ENCODE assay signal across 8 cellular contexts in genomic region chr5:142748568-142749249, GRCh38. TPM values are rescaled to one million over a fixed set of nuclear protein-coding genes. Genes with fewer than 3 reads are reported as not detected.
DNase-seq lines count a peak whose midpoint lies in the region; ATAC-seq and TF ChIP-seq lines count a peak whose summit lies in the region.

No MANE protein-coding gene starts in this region.

- no peaks in the 10 kb centered on the region for H3K4me1 ChIP-seq in DND-41 (ENCODE audit: insufficient read depth, low read length)
- H3K4me1 ChIP-seq in KMS-11 (ENCODE audit: low read depth, poor library complexity, severe bottlenecking), result no peaks in the 10 kb centered on the region
- H3K4me1 ChIP-seq in osteoblast (ENCODE audit: insufficient read depth, low read length), result peaks cover 16% of the 10 kb centered on the region

- no peaks in the 10 kb centered on the region for H4K20me1 ChIP-seq in DND-41 (ENCODE audit: insufficient read depth, low read length)
- no peaks in the 10 kb centered on the region for H4K20me1 ChIP-seq in KMS-11 (ENCODE audit: insufficient read depth)
- H4K20me1 ChIP-seq in osteoblast (ENCODE audit: insufficient read depth, low read length), result no peaks in the 10 kb centered on the region

- no peak overlapping the region for H3K27ac Mint-ChIP-seq in activated CD4-positive, alpha-beta T cell treated with anti-CD3 and anti-CD28 coated beads for 36 hours

- POLR2A ChIA-PET in activated CD4-positive, alpha-beta T cell treated with anti-CD3 and anti-CD28 coated beads for 36 hours (lab: Charles Lee), result interaction anchor here (0.6 to 1.1 kb wide), 2 partner anchors 20 to 1140 kb away, joined by 4 to 5 read pairs; no protein-coding TSS in a partner anchor

- no peaks in the 10 kb centered on the region for H3K79me2 ChIP-seq in DND-41 (ENCODE audit: insufficient read depth, low read length)
- no peaks in the 10 kb centered on the region for H3K79me2 ChIP-seq in KMS-11 (ENCODE audit: insufficient read depth, low read depth)
- no peaks in the 10 kb centered on the region for H3K79me2 ChIP-seq in osteoblast (ENCODE audit: insufficient read depth, low read length)

- peak; percentile 64 for TF ChIP-seq CTCF in DND-41 (IDR thresholded peaks at IDR 0.05; ENCODE audit: borderline replicate concordance, extremely low read depth, low read length, poor library complexity, severe bottlenecking)
- peak; percentile 42; the same call in 1 of the 2 replicates for TF ChIP-seq CTCF in KMS-11 (conservative IDR thresholded peaks at IDR 0.05; ENCODE audit: low read depth, low read length)
- peak; percentile 36 for TF ChIP-seq CTCF in osteoblast (IDR thresholded peaks at IDR 0.05; ENCODE audit: extremely low read depth, low read depth, low read length)
- TF ChIP-seq CTCF in coronary artery (IDR thresholded peaks at IDR 0.05), result no peak

- H3K9me3 Mint-ChIP-seq in activated CD4-positive, alpha-beta T cell treated with anti-CD3 and anti-CD28 coated beads for 36 hours (ENCODE audit: low read depth), result no peaks in the 10 kb centered on the region

- no peak overlapping the region for H3K4me3 ChIP-seq in DND-41 (ENCODE audit: low read depth in 1 of 2, low read length in 2 of 2)
- H3K4me3 ChIP-seq in KMS-11 (IDR thresholded peaks at IDR 0.05; ENCODE audit: insufficient read depth, low read depth, low read length), result no peak overlapping the region
- H3K4me3 ChIP-seq in osteoblast (ENCODE audit: insufficient read depth, low read length), result no peak overlapping the region
- no peak overlapping the region for H3K4me3 ChIP-seq in coronary artery

- H2AFZ ChIP-seq in DND-41 (ENCODE audit: low read depth, low read length) (no peak overlapping the region), KMS-11 (ENCODE audit: low read depth) (no peak overlapping the region), osteoblast (ENCODE audit: low read length) (no peak overlapping the region)

- CTCF ChIA-PET in activated CD4-positive, alpha-beta T cell treated with anti-CD3 and anti-CD28 coated beads for 36 hours (lab: Charles Lee), result interaction anchor here (0.6 to 12.0 kb wide), 37 partner anchors 9 to 1660 kb away, joined by 3 to 229 read pairs (median 6); partner anchors contain the start of gene ARHGAP26

- H3K36me3 ChIP-seq in DND-41 (ENCODE audit: insufficient read depth, low read length) (no peaks in the 10 kb centered on the region), KMS-11 (ENCODE audit: insufficient read depth) (no peaks in the 10 kb centered on the region), osteoblast (ENCODE audit: insufficient read depth, low read length) (no peaks in the 10 kb centered on the region)

- H3K27me3 ChIP-seq in DND-41 (ENCODE audit: insufficient read depth, low read length, poor library complexity) (no peaks in the 10 kb centered on the region), KMS-11 (ENCODE audit: insufficient read depth, low read depth) (no peaks in the 10 kb centered on the region), osteoblast (ENCODE audit: insufficient read depth, low read length) (no peaks in the 10 kb centered on the region)

- no peak overlapping the region for H3K4me3 Mint-ChIP-seq in activated CD4-positive, alpha-beta T cell treated with anti-CD3 and anti-CD28 coated beads for 36 hours

- no peak overlapping the region for H3K9ac ChIP-seq in DND-41 (ENCODE audit: low read depth, low read length)
- H3K9ac ChIP-seq in KMS-11, result no peak overlapping the region

- peaks cover 13% of the 10 kb centered on the region for H3K4me1 Mint-ChIP-seq in activated CD4-positive, alpha-beta T cell treated with anti-CD3 and anti-CD28 coated beads for 36 hours

- no peaks in the 10 kb centered on the region for H3K36me3 Mint-ChIP-seq in activated CD4-positive, alpha-beta T cell treated with anti-CD3 and anti-CD28 coated beads for 36 hours (ENCODE audit: low read depth)

- intact Hi-C loops in activated CD4-positive, alpha-beta T cell treated with anti-CD3 and anti-CD28 coated beads for 36 hours (cut with DNase I, micrococcal nuclease), result loop anchor here (1.0 to 10.0 kb wide), 4 partner anchors 119 to 1216 kb away; no protein-coding TSS in a partner anchor

- H3K9me3 ChIP-seq in DND-41 (ENCODE audit: insufficient read depth, low read length, severe bottlenecking), result no peaks in the 10 kb centered on the region
- H3K9me3 ChIP-seq in osteoblast (ENCODE audit: low read depth, low read length), result no peaks in the 10 kb centered on the region

- peaks cover 2% of the 10 kb centered on the region for H3K27me3 Mint-ChIP-seq in activated CD4-positive, alpha-beta T cell treated with anti-CD3 and anti-CD28 coated beads for 36 hours

- DNase-seq in DND-41 (peak; percentile 45), osteoblast (ENCODE audit: insufficient read length, low spot score, missing footprints) (no peak), coronary artery (ENCODE audit: low spot score) (no peak)
- DNase-seq in activated CD4-positive, alpha-beta T cell treated with anti-CD3 and anti-CD28 coated beads for 36 hours, result peak; percentile 77
- peak; percentile 34 for DNase-seq in effector CD4-positive, alpha-beta T cell

- H3K4me2 ChIP-seq in DND-41 (ENCODE audit: insufficient read depth, low read length) (no peak overlapping the region), KMS-11 (no peak overlapping the region), osteoblast (ENCODE audit: insufficient read depth, low read length) (no peak overlapping the region)

- peak; percentile 62; the same call in 1 of the 3 replicates for ATAC-seq in DND-41 (ENCODE audit: insufficient read depth, low read depth)
- peak; percentile 79 for ATAC-seq in activated CD4-positive, alpha-beta T cell treated with anti-CD3 and anti-CD28 coated beads for 36 hours
- no peak for ATAC-seq in GM18868 (IDR thresholded peaks at IDR 0.05; ENCODE audit: unreplicated experiment)
- no peak for ATAC-seq in HG03159 (IDR thresholded peaks at IDR 0.05; ENCODE audit: unreplicated experiment)

- no peak overlapping the region for H3K27ac ChIP-seq in DND-41 (ENCODE audit: low read length)
- no peak overlapping the region for H3K27ac ChIP-seq in KMS-11
- peak overlapping the region; percentile 27 for H3K27ac ChIP-seq in osteoblast (ENCODE audit: low read depth, low read length)
- H3K27ac ChIP-seq in coronary artery, result no peak overlapping the region

RNA-seq across cellular contexts. Expression of gene ARHGAP26, which starts 21.5 kb away (rescaled TPM):
- total RNA-seq in activated CD4-positive, alpha-beta T cell treated with anti-CD3 and anti-CD28 coated beads for 36 hours, result 10 to 100 TPM; 12.8 to 15.4 TPM
- total RNA-seq in osteoblast, result 6.2 and 7.6 TPM in 2 replicates

Comparison
In these comparisons a context has a peak if more than half of its experiments do, and no peak if none do; other contexts are left out.
1. ATAC-seq: peak in DND-41 (single experiment) and activated CD4-positive, alpha-beta T cell treated with anti-CD3 and anti-CD28 coated beads for 36 hours (single experiment); none in GM18868 (single experiment) and HG03159 (single experiment).
2. DNase-seq: peak in DND-41 (single experiment), activated CD4-positive, alpha-beta T cell treated with anti-CD3 and anti-CD28 coated beads for 36 hours (single experiment) and effector CD4-positive, alpha-beta T cell (single experiment); none in osteoblast (single experiment) and coronary artery (single experiment).